In the genomic region with DNA sequence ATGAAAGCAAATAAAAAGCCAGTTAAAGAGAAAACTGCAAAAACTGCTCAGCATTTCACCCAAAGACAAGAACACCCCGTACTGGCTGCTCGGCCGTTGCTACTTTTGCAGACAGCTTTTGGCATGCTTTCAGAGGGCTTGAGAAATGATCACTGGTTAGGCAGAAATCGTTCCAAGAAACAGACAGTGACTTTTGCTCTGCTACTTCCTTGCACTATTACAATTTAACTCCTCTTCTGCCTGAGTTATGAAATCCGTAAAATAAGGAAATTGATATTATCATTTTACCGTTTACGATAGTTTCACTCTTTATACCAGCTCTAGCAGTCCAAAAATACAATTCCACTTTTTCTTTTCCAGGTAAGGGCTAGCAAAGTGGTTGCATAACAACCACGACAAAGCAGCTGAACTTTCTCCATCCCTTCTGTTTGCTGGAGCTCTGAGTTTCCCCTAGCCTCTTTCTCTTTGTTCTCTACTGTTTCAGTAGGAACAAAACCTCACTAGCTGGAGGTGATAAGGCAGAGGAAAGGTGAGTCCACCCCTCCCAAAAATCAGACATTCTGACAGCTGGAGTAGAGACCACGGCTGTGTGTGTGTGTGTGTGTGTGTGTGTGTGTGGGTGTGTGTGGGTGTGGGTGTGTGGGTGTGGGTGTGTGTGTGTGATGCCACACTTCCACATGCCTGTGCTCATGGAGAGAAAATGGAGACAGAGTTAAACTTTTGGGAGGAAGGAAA, we compare ENCODE assay signal across 8 cellular contexts.
A peak's percentile ranks its signal among the peaks of the same experiment; 100 is the strongest.
DNase-seq lines count a peak whose midpoint lies in the region; ATAC-seq and TF ChIP-seq lines count a peak whose summit lies in the region.

No MANE protein-coding gene starts in this region.

- peak overlapping the region in 3 of 4 donors; percentile 61 to 80 (median 65) for H3K27ac ChIP-seq in body of pancreas
- peak overlapping the region; percentile 80 for H3K27ac ChIP-seq in lower lobe of right lung
- H3K27ac ChIP-seq in testis: peak overlapping the region; percentile 68 to 88

- 2 to 5% methylated on average over 9 of the region's 9 CpGs for WGBS in body of pancreas, 2 donors
- 22 to 26% methylated on average over 9 of the region's 9 CpGs for WGBS in testis, 2 donors

- H3K4me3 ChIP-seq in LNCaP clone FGC (ENCODE audit: low read depth, low read length) (peak overlapping the region; percentile 31; the same call in 1 of the 2 replicates), body of pancreas (no peak overlapping the region), lower lobe of right lung (peak overlapping the region; percentile 14), testis (no peak overlapping the region)

- no peaks in the 10 kb centered on the region for H3K36me3 ChIP-seq in body of pancreas (replicated peaks in 1 of 2; ENCODE audit: insufficient read depth in 1 of 2, low read depth in 2 of 2)
- no peaks in the 10 kb centered on the region for H3K36me3 ChIP-seq in lower lobe of right lung
- H3K36me3 ChIP-seq in testis (ENCODE audit: low read depth, missing control alignments): no peaks in the 10 kb centered on the region

- TF ChIP-seq CTCF in LNCaP clone FGC (IDR thresholded peaks at IDR 0.05; ENCODE audit: control insufficient read depth, extremely low read depth, insufficient read depth) (no peak), body of pancreas (IDR thresholded peaks at IDR 0.05) (no peak), lower lobe of right lung (IDR thresholded peaks at IDR 0.05) (no peak), testis (IDR thresholded peaks at IDR 0.05) (no peak)

- peak; percentile 51 for DNase-seq in LNCaP clone FGC (ENCODE audit: low read depth)
- peak; percentile 48 to 78 (median 64) for DNase-seq in body of pancreas
- DNase-seq in lower lobe of right lung: peak; percentile 69
- peak; percentile 85 for DNase-seq in testis
- DNase-seq in HT-29 (ENCODE audit: low spot score): no peak
- DNase-seq in GM19240 (ENCODE audit: insufficient read length, low spot score): no peak
- DNase-seq in cerebellum (ENCODE audit: low spot score): no peak
- DNase-seq in NCI-H1436 treated with DMSO at 0.1 percent for 48 hours (lab: John Stamatoyannopoulos, UW): no peak

- H3K4me1 ChIP-seq in body of pancreas (peaks cover 30% of the 10 kb centered on the region), lower lobe of right lung (peaks cover 23% of the 10 kb centered on the region), testis (peaks cover 11% of the 10 kb centered on the region)

- H3K9me3 ChIP-seq in body of pancreas: no peaks in the 10 kb centered on the region
- H3K9me3 ChIP-seq in lower lobe of right lung: no peaks in the 10 kb centered on the region
- no peaks in the 10 kb centered on the region for H3K9me3 ChIP-seq in testis

- no peaks in the 10 kb centered on the region for H3K27me3 ChIP-seq in body of pancreas
- H3K27me3 ChIP-seq in lower lobe of right lung (ENCODE audit: low read depth): no peaks in the 10 kb centered on the region
- H3K27me3 ChIP-seq in testis: no peaks in the 10 kb centered on the region

- peak; percentile 60 for ATAC-seq in body of pancreas
- peak; percentile 73 to 77 for ATAC-seq in lower lobe of right lung

- intact Hi-C loops in body of pancreas (cut with DNase I) (no loop called here), lower lobe of right lung (cut with DNase I) (no loop called here), testis (cut with DNase I; ENCODE audit: low total_unique reads) (no loop called here)

- TF ChIP-seq POLR2A in body of pancreas (IDR thresholded peaks at IDR 0.05): peak in 1 of 3 donors; percentile 11
- no peak for TF ChIP-seq POLR2A in testis (IDR thresholded peaks at IDR 0.05)

Comparison
In these comparisons a context has a peak if more than half of its experiments do, and no peak if none do; other contexts are left out.
1. DNase-seq: peak in LNCaP clone FGC (single experiment), body of pancreas (4 of 4), lower lobe of right lung (single experiment) and testis (single experiment); none in HT-29 (single experiment), GM19240 (single experiment), cerebellum (single experiment) and NCI-H1436 treated with DMSO at 0.1 percent for 48 hours (single experiment).
2. H3K4me3 ChIP-seq: peak in LNCaP clone FGC (single experiment) and lower lobe of right lung (single experiment); none in body of pancreas (0 of 2) and testis (0 of 2).
3. Peak in every context shown above with its lines, with median percentiles within 50 percentile points of each other: H3K27ac ChIP-seq.